ENCODE assay signal across 8 cellular contexts in the genomic region with DNA sequence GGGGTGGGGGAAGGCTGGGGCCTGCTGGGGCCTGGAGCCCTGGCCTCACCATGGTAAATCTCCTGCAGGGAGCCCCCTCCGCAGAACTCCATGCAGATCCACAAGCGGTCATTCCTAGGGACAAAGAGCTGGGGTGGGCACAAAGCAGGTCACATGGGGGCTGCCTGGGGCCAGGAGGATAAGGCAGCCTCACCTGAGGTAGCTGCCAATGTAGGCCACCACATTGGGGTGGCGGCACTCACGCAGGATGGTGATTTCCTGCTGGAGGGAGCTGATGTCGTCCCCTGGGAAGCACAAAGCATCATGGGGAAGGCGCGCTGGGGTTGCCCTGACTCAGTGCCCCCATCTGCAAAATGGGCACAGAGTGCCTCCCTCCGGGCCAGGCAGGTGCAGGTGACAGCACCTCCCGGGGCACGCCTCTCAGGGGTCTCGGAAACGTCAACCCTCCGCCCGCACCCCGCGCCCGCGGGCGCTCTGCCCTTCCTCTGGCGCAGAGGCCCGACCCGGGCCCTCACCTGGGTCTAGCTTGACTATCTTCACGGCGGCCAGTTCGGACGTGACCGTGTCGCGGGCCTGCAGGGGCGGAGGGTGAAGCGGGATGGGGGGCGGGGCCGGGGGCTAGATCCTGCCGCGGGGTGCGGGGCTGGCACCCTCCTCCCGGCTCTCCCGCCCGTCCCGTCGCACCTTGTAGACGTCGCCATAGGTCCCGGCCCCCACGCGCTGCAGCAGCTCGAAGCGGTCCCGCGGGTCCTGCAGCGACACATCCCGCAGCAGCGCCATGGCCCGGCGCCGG. TPM values are rescaled to one million over a fixed set of nuclear protein-coding genes. Genes with fewer than 3 reads are reported as not detected.
DNase-seq lines count a peak whose midpoint lies in the region; ATAC-seq, FAIRE-seq and TF ChIP-seq lines count a peak whose summit lies in the region.

No MANE protein-coding gene starts in this region.

- H3K9me3 Mint-ChIP-seq in activated naive CD8-positive, alpha-beta T cell (ENCODE audit: low read depth): no peaks in the 10 kb centered on the region
- no peaks in the 10 kb centered on the region for H3K9me3 Mint-ChIP-seq in stimulated activated naive B cell treated with anti-CD40 and anti-IgM and Interleukin-4, amounts not matched to agents 10 μg/mL and 1 μg/mL and 100 μg/mL, for 72 hours

- DNase-seq in A549 (ENCODE audit: low read depth in 1 of 2, low spot score in 1 of 2): no peak
- DNase-seq in stimulated activated naive B cell treated with anti-CD40 and anti-IgM and Interleukin-4, amounts not matched to agents 10 μg/mL and 1 μg/mL and 100 μg/mL, for 72 hours: peak; percentile 53
- no peak for DNase-seq in LoVo (ENCODE audit: low spot score)
- DNase-seq in superior temporal gyrus (ENCODE audit: extremely low spot score): no peak

- peak overlapping the region; percentile 61 for H3K4me3 ChIP-seq in A549

- no peaks in the 10 kb centered on the region for H3K9me3 ChIP-seq in A549

- no peaks in the 10 kb centered on the region for H3K27me3 Mint-ChIP-seq in activated naive CD8-positive, alpha-beta T cell
- H3K27me3 Mint-ChIP-seq in stimulated activated naive B cell treated with anti-CD40 and anti-IgM and Interleukin-4, amounts not matched to agents 10 μg/mL and 1 μg/mL and 100 μg/mL, for 72 hours: no peaks in the 10 kb centered on the region

- peaks cover 23% of the 10 kb centered on the region for H3K4me1 ChIP-seq in A549

- H3K27ac ChIP-seq in A549 (peak overlapping the region; percentile 77 to 89), layer of hippocampus (ENCODE audit: low read depth, low read length) (peak overlapping the region; percentile 92)

- CTCF ChIA-PET in A549 (lab: Yijun Ruan, JAX): interaction anchor here (0.7 to 7.8 kb wide), 9 partner anchors 9 to 238 kb away, joined by 3 to 79 read pairs (median 3); partner anchors contain the start of genes CDC42BPG and SAC3D1

- H3K36me3 Mint-ChIP-seq in activated naive CD8-positive, alpha-beta T cell: peaks cover 4% of the 10 kb centered on the region
- H3K36me3 Mint-ChIP-seq in stimulated activated naive B cell treated with anti-CD40 and anti-IgM and Interleukin-4, amounts not matched to agents 10 μg/mL and 1 μg/mL and 100 μg/mL, for 72 hours: peaks cover 47 to 51% of the 10 kb centered on the region in 2 donors

- H3K27ac Mint-ChIP-seq in activated naive CD8-positive, alpha-beta T cell: peak overlapping the region; percentile 76
- H3K27ac Mint-ChIP-seq in stimulated activated naive B cell treated with anti-CD40 and anti-IgM and Interleukin-4, amounts not matched to agents 10 μg/mL and 1 μg/mL and 100 μg/mL, for 72 hours: peak overlapping the region; percentile 90

- 81% methylated on average over 7 of the region's 56 CpGs for WGBS in A549 (ENCODE audit: missing lambda C conversion rate)

- no peak for FAIRE-seq in A549 (lab: Jason Lieb, UNC)

- no peak for TF ChIP-seq CTCF in A549 (IDR thresholded peaks at IDR 0.05)

- peak overlapping the region; percentile 78 for H3K4me3 Mint-ChIP-seq in activated naive CD8-positive, alpha-beta T cell
- H3K4me3 Mint-ChIP-seq in stimulated activated naive B cell treated with anti-CD40 and anti-IgM and Interleukin-4, amounts not matched to agents 10 μg/mL and 1 μg/mL and 100 μg/mL, for 72 hours: peak overlapping the region; percentile 83 to 87

- TF ChIP-seq RAD21 in A549 (conservative IDR thresholded peaks at IDR 0.05 in 1 of 2, IDR thresholded peaks at IDR 0.05 in 1 of 2) (no peak), Ishikawa (IDR thresholded peaks at IDR 0.05; ENCODE audit: low read depth) (no peak)

- peaks cover 32% of the 10 kb centered on the region for H3K4me1 Mint-ChIP-seq in activated naive CD8-positive, alpha-beta T cell (ENCODE audit: low read depth)
- H3K4me1 Mint-ChIP-seq in stimulated activated naive B cell treated with anti-CD40 and anti-IgM and Interleukin-4, amounts not matched to agents 10 μg/mL and 1 μg/mL and 100 μg/mL, for 72 hours: peaks cover 49 to 52% of the 10 kb centered on the region in 2 donors

- TF ChIP-seq POLR2A in A549 (IDR thresholded peaks at IDR 0.05; ENCODE audit: low read length): peak; percentile 24; the same call in 1 of the 2 replicates

- ATAC-seq in A549 (peak; percentile 4 to 39; a peak in 5 of 6 replicates), GM19351 (IDR thresholded peaks at IDR 0.05; ENCODE audit: unreplicated experiment) (peak; percentile 20)
- peak; percentile 37 to 45 for ATAC-seq in stimulated activated naive B cell treated with anti-CD40 and anti-IgM and Interleukin-4, amounts not matched to agents 10 μg/mL and 1 μg/mL and 100 μg/mL, for 72 hours (replicated peaks)

- POLR2A ChIA-PET in A549 (lab: Yijun Ruan, JAX): interaction anchor here (0.7 to 2.7 kb wide), 2 partner anchors 24 to 277 kb away, joined by 9 to 11 read pairs; partner anchors contain the start of gene SF1

- TF ChIP-seq EP300 in A549 (IDR thresholded peaks at IDR 0.05) (no peak), Ishikawa (IDR thresholded peaks at IDR 0.05; ENCODE audit: borderline replicate concordance) (no peak)

- peak overlapping the region; percentile 73 for H3K4me2 ChIP-seq in A549

- no peaks in the 10 kb centered on the region for H3K27me3 ChIP-seq in layer of hippocampus (ENCODE audit: control insufficient read depth, insufficient read depth, low read length)

TF ChIP-seq in A549, 52 proteins besides CTCF, POLR2A, EP300 and RAD21:
- TF ChIP-seq KDM1A (IDR thresholded peaks at IDR 0.05; ENCODE audit: low read depth) (peak; percentile 86; the same call in 1 of the 2 replicates), FOXS1 (CRISPR knock-in tag; IDR thresholded peaks at IDR 0.05) (no peak)
- TF ChIP-seq, protein P1, sequence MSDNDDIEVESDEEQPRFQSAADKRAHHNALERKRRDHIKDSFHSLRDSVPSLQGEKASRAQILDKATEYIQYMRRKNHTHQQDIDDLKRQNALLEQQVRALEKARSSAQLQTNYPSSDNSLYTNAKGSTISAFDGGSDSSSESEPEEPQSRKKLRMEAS (IDR thresholded peaks at IDR 0.05): 0 out of 2 replicates have a peak, but pooled peaks have one; percentile 5

TF ChIP-seq in Ishikawa, 13 proteins besides CTCF, POLR2A, EP300 and RAD21:
- no peak for TF ChIP-seq ZBTB7A (IDR thresholded peaks at IDR 0.05; ENCODE audit: low read depth)
- TF ChIP-seq, protein P1 (IDR thresholded peaks at IDR 0.05): 0 out of 2 replicates have a peak, but pooled peaks have one; percentile 6
- TF ChIP-seq TAF1 (IDR thresholded peaks at IDR 0.05; ENCODE audit: low read depth): no peak

RNA-seq across cellular contexts. Expression of gene MAP4K2, which starts 0.4 kb away (rescaled TPM):
- 9.4 and 10.2 TPM in 2 replicates for polyA plus RNA-seq in A549 (2011; rRNA removed)
- polyA plus RNA-seq in A549 (2012; cell fraction: cytosol; rRNA removed): 13.1 and 13.5 TPM in 2 replicates
- 25.7 and 33.8 TPM in 2 replicates for polyA plus RNA-seq in A549 (2012; cell fraction: nucleus; rRNA removed)
- 8.4 to 10.6 TPM (median 9.9 TPM) in 3 replicates for polyA plus RNA-seq in A549 (2017; fragmentation: RNase III; extraction: RNeasy Plus Mini Kit Qiagen cat#74134 plus additional on column Dnase treatment)
- polyA minus RNA-seq in A549 (2011; rRNA and poly(A)+ RNA removed): 11.3 and 17.7 TPM in 2 replicates

RNA-seq across cellular contexts. Expression of gene MEN1, which starts 7.8 kb away (rescaled TPM):
- 17.0 and 18.5 TPM in 2 replicates for polyA plus RNA-seq in A549 (2011; rRNA removed)
- 50.1 and 64.4 TPM in 2 replicates for polyA plus RNA-seq in A549 (2012; cell fraction: cytosol; rRNA removed)
- 94.3 and 126 TPM in 2 replicates for polyA plus RNA-seq in A549 (2012; cell fraction: nucleus; rRNA removed)
- 30.2 to 35.5 TPM (median 34.7 TPM) in 3 replicates for polyA plus RNA-seq in A549 (2017; fragmentation: RNase III; extraction: RNeasy Plus Mini Kit Qiagen cat#74134 plus additional on column Dnase treatment)
- polyA minus RNA-seq in A549 (2011; rRNA and poly(A)+ RNA removed): 13.9 and 14.7 TPM in 2 replicates

RNA-seq across cellular contexts. Expression of gene SF1, which starts 24.2 kb away (rescaled TPM):
- polyA plus RNA-seq in A549 (2011; rRNA removed) (88.8 and 104 TPM in 2 replicates), A549 (2017; fragmentation: RNase III; extraction: RNeasy Plus Mini Kit Qiagen cat#74134 plus additional on column Dnase treatment) (268 to 341 TPM (median 310 TPM) in 3 replicates)
- polyA plus RNA-seq in A549 (2012; cell fraction: cytosol; rRNA removed): 88.5 and 106 TPM in 2 replicates
- polyA plus RNA-seq in A549 (2012; cell fraction: nucleus; rRNA removed): 240 and 241 TPM in 2 replicates
- polyA minus RNA-seq in A549 (2011; rRNA and poly(A)+ RNA removed): 87.7 and 103 TPM in 2 replicates

RNA-seq across cellular contexts. Expression of gene CDC42BPG, which starts 41.9 kb away (rescaled TPM):
- polyA plus RNA-seq in A549 (2011; rRNA removed) (0.35 and 0.50 TPM in 2 replicates), A549 (2017; fragmentation: RNase III; extraction: RNeasy Plus Mini Kit Qiagen cat#74134 plus additional on column Dnase treatment) (1.0 to 1.1 TPM (median 1.0 TPM) in 3 replicates)
- 0.26 and 0.49 TPM in 2 replicates for polyA plus RNA-seq in A549 (2012; cell fraction: cytosol; rRNA removed)
- 1.3 and 1.8 TPM in 2 replicates for polyA plus RNA-seq in A549 (2012; cell fraction: nucleus; rRNA removed)
- polyA minus RNA-seq in A549 (2011; rRNA and poly(A)+ RNA removed): 0.45 and 1.0 TPM in 2 replicates

RNA-seq across cellular contexts. Expression of gene PYGM, which starts 42.8 kb away (rescaled TPM):
- polyA plus RNA-seq in A549 (2011; rRNA removed) (0.22 and 0.40 TPM in 2 replicates), A549 (2017; fragmentation: RNase III; extraction: RNeasy Plus Mini Kit Qiagen cat#74134 plus additional on column Dnase treatment) (0.23 to 0.51 TPM (median 0.39 TPM) in 3 replicates)
- 0.26 and 0.32 TPM in 2 replicates for polyA plus RNA-seq in A549 (2012; cell fraction: cytosol; rRNA removed)
- 1.3 TPM in 2 replicates for polyA plus RNA-seq in A549 (2012; cell fraction: nucleus; rRNA removed)
- 0.41 and 0.58 TPM in 2 replicates for polyA minus RNA-seq in A549 (2011; rRNA and poly(A)+ RNA removed)
